ENCODE assay signal across 11 cellular contexts in genomic region chr1:226993676-226994356, GRCh38. TPM values are rescaled to one million over a fixed set of nuclear protein-coding genes. Genes with fewer than 3 reads are reported as not detected.
DNase-seq lines count a peak whose midpoint lies in the region; ATAC-seq and TF ChIP-seq lines count a peak whose summit lies in the region.
"Had no signal": no experiment of that assay in that cellular context is flagged by ENCODE, and none has a peak within 500 bp of the region (broad histone marks: within the 10 kb centered on the region; RNA-seq: fewer than 3 reads in every experiment).

No MANE protein-coding gene starts in this region.

- RAD21 ChIA-PET in HCT116 (lab: Charles Lee; ENCODE audit: low non-redundant PET in 1 of 2, low total read pairs in 2 of 2, uncharacterized antibody in 2 of 2, unreplicated experiment in 2 of 2): no interaction called here

- POLR2A ChIA-PET in HCT116 (lab: Charles Lee): no interaction called here

- no peak overlapping the region for H3K27ac ChIP-seq in HCT116 (ENCODE audit: low read depth, low read length)
- peak overlapping the region in 1 of 2 donors; percentile 71 for H3K27ac ChIP-seq in coronary artery
- peak overlapping the region; percentile 35 for H3K27ac ChIP-seq in hepatocyte

- TSS peak; percentile 17 for BruUV-seq in HCT116 (replicated peaks; lab: Mats Ljungman, UMichigan)

- H3K4me3 ChIP-seq in HCT116 (replicated peaks in 1 of 2; ENCODE audit: low read depth in 1 of 2, low read length in 2 of 2) (no peak overlapping the region), coronary artery (peak overlapping the region; percentile 1), hepatocyte (no peak overlapping the region)

- H3K27me3 ChIP-seq in HCT116 (ENCODE audit: insufficient read depth, low read length) (no peaks in the 10 kb centered on the region), hepatocyte (no peaks in the 10 kb centered on the region)

- H3K9me3 ChIP-seq in HCT116 (ENCODE audit: control insufficient read depth in 1 of 2, insufficient read depth in 1 of 2, low read depth in 1 of 2, low read length in 2 of 2) (no peaks in the 10 kb centered on the region), hepatocyte (ENCODE audit: low read depth) (no peaks in the 10 kb centered on the region)

- H3K27ac Mint-ChIP-seq in stimulated activated effector memory CD8-positive, alpha-beta T cell treated with anti-CD3 and anti-CD28 coated beads, Interleukin-12 subunit alpha, Interleukin-12 subunit beta, amount 100 ng/mL, for 72 hours: peak overlapping the region; percentile 16
- no peak overlapping the region for H3K27ac Mint-ChIP-seq in activated CD4-positive, alpha-beta T cell treated with anti-CD3 and anti-CD28 coated beads, Interleukin-2, amount 10 ng/mL, durations not matched to agents 24 days and 14 days
- H3K27ac Mint-ChIP-seq: T-helper 2 cell treated with Interferon-gamma antibody and Interleukin-4, amounts not matched to agents 5 μg/mL and 100 μg/mL, for 36 hours had no signal

- H3K4me3 Mint-ChIP-seq in stimulated activated effector memory CD8-positive, alpha-beta T cell treated with anti-CD3 and anti-CD28 coated beads, Interleukin-12 subunit alpha, Interleukin-12 subunit beta, amount 100 ng/mL, for 72 hours: no peak overlapping the region
- H3K4me3 Mint-ChIP-seq in activated CD4-positive, alpha-beta T cell treated with anti-CD3 and anti-CD28 coated beads, Interleukin-2, amount 10 ng/mL, durations not matched to agents 24 days and 14 days: no peak overlapping the region
- H3K4me3 Mint-ChIP-seq: T-helper 2 cell treated with Interferon-gamma antibody and Interleukin-4, amounts not matched to agents 5 μg/mL and 100 μg/mL, for 36 hours had no signal

- DNase-seq in HCT116 (ENCODE audit: low read depth, low spot score): no peak
- DNase-seq in coronary artery (ENCODE audit: low spot score): no peak
- peak; percentile 42 for DNase-seq in hepatocyte (ENCODE audit: low spot score)
- no peak for DNase-seq in stimulated activated effector memory CD8-positive, alpha-beta T cell treated with anti-CD3 and anti-CD28 coated beads, Interleukin-12 subunit alpha, Interleukin-12 subunit beta, amount 100 ng/mL, for 72 hours (ENCODE audit: low spot score in 2 of 2)
- DNase-seq in activated CD4-positive, alpha-beta T cell treated with anti-CD3 and anti-CD28 coated beads, Interleukin-2, amount 10 ng/mL, durations not matched to agents 24 days and 14 days: no peak
- DNase-seq: activated CD4-positive, alpha-beta T cell treated with anti-CD3 and anti-CD28 coated beads for 48 hours; DMS53; MM.1S had no signal

- H3K9me2 ChIP-seq in HCT116 (ENCODE audit: insufficient read depth): no peaks in the 10 kb centered on the region
- H3K9me2 ChIP-seq in hepatocyte (replicated peaks; ENCODE audit: insufficient read depth): no peaks in the 10 kb centered on the region

- peaks cover 7% of the 10 kb centered on the region for H3K27me3 Mint-ChIP-seq in activated CD4-positive, alpha-beta T cell treated with anti-CD3 and anti-CD28 coated beads, Interleukin-2, amount 10 ng/mL, durations not matched to agents 24 days and 14 days

- H2AFZ ChIP-seq in HCT116 (ENCODE audit: low read depth, low read length, poor library complexity, severe bottlenecking) (no peak overlapping the region), hepatocyte (no peak overlapping the region)

- no peak for TF ChIP-seq RAD21 in HCT116 (IDR thresholded peaks at IDR 0.05; ENCODE audit: low read depth)

- intact Hi-C loops in HCT116 (cut with micrococcal nuclease): no loop called here
- intact Hi-C loops in activated CD4-positive, alpha-beta T cell treated with anti-CD3 and anti-CD28 coated beads, Interleukin-2, amount 10 ng/mL, durations not matched to agents 24 days and 14 days (cut with micrococcal nuclease): no loop called here

- no peaks in the 10 kb centered on the region for H3K4me1 ChIP-seq in HCT116 (ENCODE audit: control insufficient read depth in 1 of 2, insufficient read depth in 2 of 2, low read length in 2 of 2)
- peaks cover 27% of the 10 kb centered on the region for H3K4me1 ChIP-seq in hepatocyte (ENCODE audit: insufficient read depth)

- no peaks in the 10 kb centered on the region for H4K20me1 ChIP-seq in HCT116 (ENCODE audit: insufficient read depth)
- no peaks in the 10 kb centered on the region for H4K20me1 ChIP-seq in hepatocyte (ENCODE audit: insufficient read depth, poor library complexity, severe bottlenecking)

- H3K4me2 ChIP-seq in HCT116 (ENCODE audit: low read length): no peak overlapping the region
- no peak overlapping the region for H3K4me2 ChIP-seq in hepatocyte

- peaks cover 24% of the 10 kb centered on the region for H3K4me1 Mint-ChIP-seq in stimulated activated effector memory CD8-positive, alpha-beta T cell treated with anti-CD3 and anti-CD28 coated beads, Interleukin-12 subunit alpha, Interleukin-12 subunit beta, amount 100 ng/mL, for 72 hours
- peaks cover 15% of the 10 kb centered on the region for H3K4me1 Mint-ChIP-seq in activated CD4-positive, alpha-beta T cell treated with anti-CD3 and anti-CD28 coated beads, Interleukin-2, amount 10 ng/mL, durations not matched to agents 24 days and 14 days

- no peak for TF ChIP-seq POLR2A in HCT116 (IDR thresholded peaks at IDR 0.05; ENCODE audit: borderline replicate concordance, extremely low read depth, insufficient read depth, insufficient read length)

- peaks cover 3% of the 10 kb centered on the region for H3K9me3 Mint-ChIP-seq in stimulated activated effector memory CD8-positive, alpha-beta T cell treated with anti-CD3 and anti-CD28 coated beads, Interleukin-12 subunit alpha, Interleukin-12 subunit beta, amount 100 ng/mL, for 72 hours
- H3K9me3 Mint-ChIP-seq in activated CD4-positive, alpha-beta T cell treated with anti-CD3 and anti-CD28 coated beads, Interleukin-2, amount 10 ng/mL, durations not matched to agents 24 days and 14 days: peaks cover 10% of the 10 kb centered on the region
- H3K9me3 Mint-ChIP-seq: T-helper 2 cell treated with Interferon-gamma antibody and Interleukin-4, amounts not matched to agents 5 μg/mL and 100 μg/mL, for 36 hours had no signal

- H3K9ac ChIP-seq in HCT116 (ENCODE audit: low read length): no peak overlapping the region

- WGBS in hepatocyte (ENCODE audit: low lambda C conversion rate, missing lambda C conversion rate): 55% methylated on average over 16 of the region's 16 CpGs

- H3K36me3 Mint-ChIP-seq in stimulated activated effector memory CD8-positive, alpha-beta T cell treated with anti-CD3 and anti-CD28 coated beads, Interleukin-12 subunit alpha, Interleukin-12 subunit beta, amount 100 ng/mL, for 72 hours: peaks cover 9% of the 10 kb centered on the region
- H3K36me3 Mint-ChIP-seq in activated CD4-positive, alpha-beta T cell treated with anti-CD3 and anti-CD28 coated beads, Interleukin-2, amount 10 ng/mL, durations not matched to agents 24 days and 14 days (ENCODE audit: low read depth): no peaks in the 10 kb centered on the region

- CTCF ChIA-PET in HCT116 (lab: Charles Lee): no interaction called here

- ATAC-seq in HCT116 (no peak), HG02588 (IDR thresholded peaks at IDR 0.05; ENCODE audit: unreplicated experiment) (no peak), HG02759 (IDR thresholded peaks at IDR 0.05; ENCODE audit: unreplicated experiment) (no peak)
- ATAC-seq in stimulated activated effector memory CD8-positive, alpha-beta T cell treated with anti-CD3 and anti-CD28 coated beads, Interleukin-12 subunit alpha, Interleukin-12 subunit beta, amount 100 ng/mL, for 72 hours: no peak

- TF ChIP-seq CTCF in HCT116 (IDR thresholded peaks at IDR 0.05 in 2 of 3, conservative IDR thresholded peaks at IDR 0.05 in 1 of 3; ENCODE audit: borderline replicate concordance in 1 of 3, insufficient read depth in 1 of 3, low read depth in 2 of 3, low read length in 2 of 3) (no peak), coronary artery (IDR thresholded peaks at IDR 0.05) (no peak), hepatocyte (IDR thresholded peaks at IDR 0.05; ENCODE audit: poor library complexity) (no peak)

- H3K36me3 ChIP-seq in HCT116 (ENCODE audit: control insufficient read depth in 1 of 2, insufficient read depth in 2 of 2, low read length in 2 of 2): no peaks in the 10 kb centered on the region; a peak in 1 of 4 replicates
- H3K36me3 ChIP-seq in hepatocyte (replicated peaks; ENCODE audit: insufficient read depth, low read depth): no peaks in the 10 kb centered on the region

- H3K79me2 ChIP-seq in HCT116 (ENCODE audit: insufficient read depth, low read length): no peaks in the 10 kb centered on the region
- H3K79me2 ChIP-seq in hepatocyte: no peaks in the 10 kb centered on the region

TF ChIP-seq in HCT116, 20 proteins besides CTCF, POLR2A, EP300 and RAD21 (continues in another document):
- no peak for TF ChIP-seq YY1 (IDR thresholded peaks at IDR 0.05; ENCODE audit: extremely low read depth, insufficient replicate concordance, low read depth, low read length)
- TF ChIP-seq ZFX (IDR thresholded peaks at IDR 0.05): no peak
- TF ChIP-seq SRF (IDR thresholded peaks at IDR 0.05; ENCODE audit: low read depth): no peak
- no peak for TF ChIP-seq FOSL1 (IDR thresholded peaks at IDR 0.05; ENCODE audit: low read depth)
- TF ChIP-seq ZNF274 (IDR thresholded peaks at IDR 0.05; ENCODE audit: low read depth, low read length): no peak
- no peak for TF ChIP-seq SP1 (IDR thresholded peaks at IDR 0.05; ENCODE audit: low read depth)

RNA-seq across cellular contexts. Expression of gene COQ8A, which starts 53.7 kb away (rescaled TPM):
- 35.3 TPM for total RNA-seq in HCT116 (2021; ENCODE audit: unreplicated experiment)
- polyA plus RNA-seq in HCT116 (2012): 39.0 and 40.2 TPM in 2 replicates
- 20.7 and 22.9 TPM in 2 replicates for total RNA-seq in hepatocyte
- polyA plus RNA-seq in hepatocyte: 19.2 and 26.4 TPM in 2 replicates
- 27.0 and 35.3 TPM in 2 replicates for total RNA-seq in activated CD4-positive, alpha-beta T cell treated with anti-CD3 and anti-CD28 coated beads, Interleukin-2, amount 10 ng/mL, durations not matched to agents 24 days and 14 days
